ENCODE assay signal across 17 cellular contexts in the genomic region with DNA sequence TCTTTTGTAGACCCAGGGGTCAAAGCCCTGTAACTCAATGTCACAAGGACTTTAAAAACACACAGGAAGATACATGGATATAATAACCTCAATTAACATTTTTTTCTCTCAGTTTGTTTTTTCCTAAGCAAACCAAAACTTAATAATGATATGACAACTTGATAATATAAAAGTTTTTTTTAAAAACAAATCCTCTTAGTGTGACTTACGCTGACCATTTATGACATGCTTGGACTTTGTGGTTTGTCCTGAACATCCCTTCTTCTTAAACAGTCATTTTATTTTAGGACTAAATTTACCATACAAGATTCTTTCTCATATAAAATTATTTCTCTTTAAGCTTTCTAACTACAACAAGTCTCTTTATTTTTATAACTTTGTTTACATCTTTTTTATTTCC. TPM values are rescaled to one million over a fixed set of nuclear protein-coding genes. Genes with fewer than 3 reads are reported as not detected.
DNase-seq lines count a peak whose midpoint lies in the region; TF ChIP-seq lines count a peak whose summit lies in the region.
"Had no signal": no experiment of that assay in that cellular context is flagged by ENCODE, and none has a peak within 500 bp of the region (broad histone marks: within the 10 kb centered on the region; RNA-seq: fewer than 3 reads in every experiment).

No MANE protein-coding gene starts in this region.

- H3K9me3 ChIP-seq in right atrium auricular region, result peaks cover 0 to 13% of the 10 kb centered on the region in 2 donors
- peaks cover 5% of the 10 kb centered on the region for H3K9me3 ChIP-seq in suprapubic skin
- H3K9me3 ChIP-seq: ovary had no signal

- H3K27ac ChIP-seq in right atrium auricular region (no peak overlapping the region), suprapubic skin (no peak overlapping the region)
- H3K27ac ChIP-seq: ovary, tibial nerve had no signal

- H3K4me1 ChIP-seq in right atrium auricular region (no peaks in the 10 kb centered on the region), suprapubic skin (no peaks in the 10 kb centered on the region)
- H3K4me1 ChIP-seq: tibial nerve had no signal

- H3K4me3 ChIP-seq in choroid plexus epithelial cell (ENCODE audit: low read depth, low read length) (no peak overlapping the region), right atrium auricular region (no peak overlapping the region), suprapubic skin (no peak overlapping the region)
- H3K4me3 ChIP-seq: ovary, tibial nerve had no signal

- DNase-seq in NCI-H1417 (lab: John Stamatoyannopoulos, UW) (peak in 2 of 3 experiments; percentile 3 to 13), NCI-H1417 treated with DMSO at 0.1 percent for 48 hours (lab: John Stamatoyannopoulos, UW) (no peak), MV-4-11 (lab: John Stamatoyannopoulos, UW) (peak; percentile 36), choroid plexus epithelial cell (ENCODE audit: low read depth) (peak; percentile 28), lung microvascular endothelial cell (ENCODE audit: low read depth in 2 of 2) (peak; percentile 20 to 30), right atrium auricular region (ENCODE audit: low spot score) (no peak), suprapubic skin (ENCODE audit: low spot score in 2 of 2) (no peak), NCI-H146 treated with DMSO at 0.1 percent for 48 hours (lab: John Stamatoyannopoulos, UW; ENCODE audit: unreplicated experiment) (no peak)
- DNase-seq: 8988T; activated CD4-positive, alpha-beta memory T cell treated with anti-CD3 and anti-CD28 coated beads for 36 hours; midbrain; ovary; Right ventricle myocardium superior; T1000 had no signal

- 95% methylated on average over 1 of the region's 1 CpG for WGBS in suprapubic skin

- TF ChIP-seq EP300 in suprapubic skin (IDR thresholded peaks at IDR 0.05), result no peak

- TF ChIP-seq CTCF in choroid plexus epithelial cell (conservative IDR thresholded peaks at IDR 0.05; ENCODE audit: low read depth, low read length) (no peak), right atrium auricular region (IDR thresholded peaks at IDR 0.05) (no peak), suprapubic skin (IDR thresholded peaks at IDR 0.05) (no peak)

- TF ChIP-seq POLR2A in suprapubic skin (IDR thresholded peaks at IDR 0.05), result no peak

- H3K36me3 ChIP-seq in right atrium auricular region, result no peaks in the 10 kb centered on the region
- H3K36me3 ChIP-seq in suprapubic skin, result no peaks in the 10 kb centered on the region
- H3K36me3 ChIP-seq: ovary, tibial nerve had no signal

- H3K27me3 ChIP-seq in right atrium auricular region (no peaks in the 10 kb centered on the region), suprapubic skin (no peaks in the 10 kb centered on the region)
- H3K27me3 ChIP-seq: ovary, tibial nerve had no signal

RNA-seq across cellular contexts. Expression of a gene that starts 25.4 kb away (rescaled TPM):
- total RNA-seq in lung microvascular endothelial cell (0.20 and 0.22 TPM in 2 replicates), right atrium auricular region (not detected), suprapubic skin (1 to 10 TPM in 3 of 4 donors, not detected in 1; 1.2 to 4.0 (median 1.4) TPM)
- total RNA-seq: activated CD4-positive, alpha-beta memory T cell treated with anti-CD3 and anti-CD28 coated beads for 36 hours; activated T-helper 2 cell treated with anti-CD3 and anti-CD28 coated beads, Interferon-gamma antibody, Interleukin-2, Interleukin-4, amounts not matched to agents 10 μg/mL and 5 μg/mL and 100 μg/mL, durations not matched to agents 14 hours and 24 hours and 36 hours; NCI-H460; Right ventricle myocardium superior; tibial nerve had no signal

Comparison
In these comparisons a context has a peak if more than half of its experiments do, and no peak if none do; other contexts are left out.
1. DNase-seq: peak in NCI-H1417 (2 of 3), MV-4-11 (single experiment), choroid plexus epithelial cell (single experiment) and lung microvascular endothelial cell (2 of 2); none in NCI-H1417 treated with DMSO at 0.1 percent for 48 hours (single experiment), right atrium auricular region (single experiment), suprapubic skin (0 of 2) and NCI-H146 treated with DMSO at 0.1 percent for 48 hours (single experiment).